In the genomic region with DNA sequence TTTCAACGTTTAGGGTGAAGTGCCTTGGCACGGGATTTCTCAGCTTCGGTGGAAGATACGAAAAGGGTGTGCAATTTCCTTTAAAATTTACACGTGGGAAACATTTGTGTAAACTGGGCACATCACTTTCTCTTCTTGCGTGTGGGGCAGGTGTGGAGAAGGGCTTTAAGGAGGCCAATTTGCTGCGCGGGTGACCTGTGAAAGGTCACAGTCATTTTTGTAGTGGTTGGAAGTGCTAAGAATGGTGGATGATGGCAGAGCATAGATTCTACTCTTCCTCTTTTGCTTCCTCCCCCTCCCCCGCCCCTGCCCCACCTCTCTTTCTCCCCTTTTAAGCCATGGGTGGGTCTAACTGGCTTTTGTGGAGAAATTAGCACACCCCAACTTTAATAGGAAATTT, we compare ENCODE assay signal across 9 cellular contexts. TPM values are rescaled to one million over a fixed set of nuclear protein-coding genes. Genes with fewer than 3 reads are reported as not detected.
DNase-seq lines count a peak whose midpoint lies in the region; ATAC-seq, FAIRE-seq and TF ChIP-seq lines count a peak whose summit lies in the region.
"Had no signal": no experiment of that assay in that cellular context is flagged by ENCODE, and none has a peak within 500 bp of the region (broad histone marks: within the 10 kb centered on the region; RNA-seq: fewer than 3 reads in every experiment).

No MANE protein-coding gene starts in this region.

- no peak for ATAC-seq in activated naive CD8-positive, alpha-beta T cell treated with anti-CD3 and anti-CD28 coated beads, Interleukin-2, amount 50 U/mL, for 24 hours

- no peak for FAIRE-seq in kidney (lab: Jason Lieb, UNC)
- no peak for FAIRE-seq in GM12891 (lab: Jason Lieb, UNC)

- H3K4me1 Mint-ChIP-seq in activated CD4-positive, alpha-beta T cell treated with anti-CD3 and anti-CD28 coated beads, Interleukin-2, amount 10 ng/mL, durations not matched to agents 24 days and 14 days, result peaks cover 2% of the 10 kb centered on the region
- peaks cover 25% of the 10 kb centered on the region for H3K4me1 Mint-ChIP-seq in activated naive CD8-positive, alpha-beta T cell treated with anti-CD3 and anti-CD28 coated beads, Interleukin-2, amount 50 U/mL, for 24 hours

- DNase-seq in activated CD4-positive, alpha-beta T cell treated with anti-CD3 and anti-CD28 coated beads, Interleukin-2, amount 10 ng/mL, durations not matched to agents 24 days and 14 days, result no peak
- no peak for DNase-seq in activated CD4-positive, alpha-beta T cell treated with anti-CD3 and anti-CD28 coated beads for 4 hours
- no peak for DNase-seq in activated naive CD8-positive, alpha-beta T cell treated with anti-CD3 and anti-CD28 coated beads, Interleukin-2, amount 50 U/mL, for 24 hours
- DNase-seq in kidney (no peak), NCI-H2196 (lab: John Stamatoyannopoulos, UW; ENCODE audit: unreplicated experiment) (no peak), NCI-H526 (lab: John Stamatoyannopoulos, UW) (no peak), GM12891 (ENCODE audit: insufficient read length, low spot score) (no peak)

- peaks cover 10% of the 10 kb centered on the region for H3K9me3 Mint-ChIP-seq in activated CD4-positive, alpha-beta T cell treated with anti-CD3 and anti-CD28 coated beads, Interleukin-2, amount 10 ng/mL, durations not matched to agents 24 days and 14 days
- no peaks in the 10 kb centered on the region for H3K9me3 Mint-ChIP-seq in activated naive CD8-positive, alpha-beta T cell treated with anti-CD3 and anti-CD28 coated beads, Interleukin-2, amount 50 U/mL, for 24 hours

- H3K4me3 Mint-ChIP-seq in activated CD4-positive, alpha-beta T cell treated with anti-CD3 and anti-CD28 coated beads, Interleukin-2, amount 10 ng/mL, durations not matched to agents 24 days and 14 days, result peak overlapping the region; percentile 63
- H3K4me3 Mint-ChIP-seq in activated naive CD8-positive, alpha-beta T cell treated with anti-CD3 and anti-CD28 coated beads, Interleukin-2, amount 50 U/mL, for 24 hours, result peak overlapping the region; percentile 59

- H3K36me3 ChIP-seq in kidney (ENCODE audit: control insufficient read depth in 1 of 2, insufficient read depth in 2 of 2, low read length in 2 of 2) (no peaks in the 10 kb centered on the region), stomach smooth muscle (ENCODE audit: control insufficient read depth in 2 of 2, insufficient read depth in 2 of 2, low read length in 2 of 2) (peaks cover 0 to 2% of the 10 kb centered on the region in 2 donors)

- TF ChIP-seq POLR2A in GM12891 (IDR thresholded peaks at IDR 0.05; ENCODE audit: low read depth, low read length), result no peak

- no peak overlapping the region for H3K9ac ChIP-seq in kidney (ENCODE audit: low read length in 2 of 2)
- H3K9ac ChIP-seq in stomach smooth muscle (ENCODE audit: low read length in 2 of 2), result no peak overlapping the region

- H3K4me3 ChIP-seq in kidney (ENCODE audit: low read length in 2 of 2) (peak overlapping the region; percentile 39 to 51), stomach smooth muscle (ENCODE audit: low read length in 2 of 2) (peak overlapping the region; percentile 71 to 73)

- H3K9me3 ChIP-seq in kidney (ENCODE audit: control insufficient read depth in 1 of 2, low read length in 2 of 2) (peaks cover 2 to 3% of the 10 kb centered on the region in 2 donors), stomach smooth muscle (ENCODE audit: control insufficient read depth in 2 of 2, low read length in 2 of 2) (no peaks in the 10 kb centered on the region)

- H3K27ac Mint-ChIP-seq in activated CD4-positive, alpha-beta T cell treated with anti-CD3 and anti-CD28 coated beads, Interleukin-2, amount 10 ng/mL, durations not matched to agents 24 days and 14 days, result no peak overlapping the region
- H3K27ac Mint-ChIP-seq in activated naive CD8-positive, alpha-beta T cell treated with anti-CD3 and anti-CD28 coated beads, Interleukin-2, amount 50 U/mL, for 24 hours, result no peak overlapping the region

- H3K4me1 ChIP-seq in kidney (ENCODE audit: control insufficient read depth in 1 of 2, insufficient read depth in 1 of 2, low read depth in 1 of 2, low read length in 2 of 2), result peaks cover 0 to 2% of the 10 kb centered on the region in 2 donors
- peaks cover 15% of the 10 kb centered on the region for H3K4me1 ChIP-seq in stomach smooth muscle (ENCODE audit: control insufficient read depth, insufficient read depth, low read length)

- intact Hi-C loops in activated CD4-positive, alpha-beta T cell treated with anti-CD3 and anti-CD28 coated beads, Interleukin-2, amount 10 ng/mL, durations not matched to agents 24 days and 14 days (cut with micrococcal nuclease), result no loop called here
- intact Hi-C loops in kidney (cut with DNase I), result no loop called here

- no peaks in the 10 kb centered on the region for H3K36me3 Mint-ChIP-seq in activated CD4-positive, alpha-beta T cell treated with anti-CD3 and anti-CD28 coated beads, Interleukin-2, amount 10 ng/mL, durations not matched to agents 24 days and 14 days (ENCODE audit: low read depth)
- H3K36me3 Mint-ChIP-seq in activated naive CD8-positive, alpha-beta T cell treated with anti-CD3 and anti-CD28 coated beads, Interleukin-2, amount 50 U/mL, for 24 hours (ENCODE audit: low read depth), result no peaks in the 10 kb centered on the region

- peaks cover 31 to 32% of the 10 kb centered on the region in 2 donors for H3K27me3 ChIP-seq in stomach smooth muscle (ENCODE audit: control insufficient read depth in 1 of 2, insufficient read depth in 2 of 2, low read length in 2 of 2)

- TF ChIP-seq CTCF in kidney (IDR thresholded peaks at IDR 0.05; ENCODE audit: borderline replicate concordance, extremely low read depth, insufficient read depth), result no peak

- H3K27me3 Mint-ChIP-seq in activated CD4-positive, alpha-beta T cell treated with anti-CD3 and anti-CD28 coated beads, Interleukin-2, amount 10 ng/mL, durations not matched to agents 24 days and 14 days, result peaks cover 32% of the 10 kb centered on the region
- peaks cover 53% of the 10 kb centered on the region for H3K27me3 Mint-ChIP-seq in activated naive CD8-positive, alpha-beta T cell treated with anti-CD3 and anti-CD28 coated beads, Interleukin-2, amount 50 U/mL, for 24 hours

- no peak overlapping the region for H3K27ac ChIP-seq in kidney (ENCODE audit: low read depth in 2 of 2, low read length in 2 of 2)
- H3K27ac ChIP-seq in stomach smooth muscle (ENCODE audit: low read length), result no peak overlapping the region

TF ChIP-seq in GM12891, 5 proteins besides CTCF, POLR2A, EP300 and RAD21:
- TF ChIP-seq SPI1 (IDR thresholded peaks at IDR 0.05; ENCODE audit: low read depth, low read length), result no peak
- TF ChIP-seq POLR2AphosphoS5 (IDR thresholded peaks at IDR 0.05; ENCODE audit: low read depth, low read length), result no peak
- no peak for TF ChIP-seq TAF1 (IDR thresholded peaks at IDR 0.05; ENCODE audit: low read depth, low read length)
- TF ChIP-seq POU2F2 (IDR thresholded peaks at IDR 0.05; ENCODE audit: low read depth, low read length), result no peak
- no peak for TF ChIP-seq PAX5 (IDR thresholded peaks at IDR 0.05; ENCODE audit: insufficient read depth, low read length, severe bottlenecking)

RNA-seq across cellular contexts. Expression of a gene that starts 7.2 kb away (rescaled TPM):
- not detected in 2 replicates for total RNA-seq in activated CD4-positive, alpha-beta T cell treated with anti-CD3 and anti-CD28 coated beads, Interleukin-2, amount 10 ng/mL, durations not matched to agents 24 days and 14 days
- 0.09 TPM for total RNA-seq in kidney
- not detected for polyA plus RNA-seq in kidney (ENCODE audit: insufficient read depth, low read depth, low replicate concordance)
- polyA plus RNA-seq in GM12891 (2012; ENCODE audit: low read depth, missing spikeins), result not detected
- polyA plus RNA-seq: BJ had no signal
